Comparison of ENCODE assay signal across 17 cellular contexts in the genomic region with DNA sequence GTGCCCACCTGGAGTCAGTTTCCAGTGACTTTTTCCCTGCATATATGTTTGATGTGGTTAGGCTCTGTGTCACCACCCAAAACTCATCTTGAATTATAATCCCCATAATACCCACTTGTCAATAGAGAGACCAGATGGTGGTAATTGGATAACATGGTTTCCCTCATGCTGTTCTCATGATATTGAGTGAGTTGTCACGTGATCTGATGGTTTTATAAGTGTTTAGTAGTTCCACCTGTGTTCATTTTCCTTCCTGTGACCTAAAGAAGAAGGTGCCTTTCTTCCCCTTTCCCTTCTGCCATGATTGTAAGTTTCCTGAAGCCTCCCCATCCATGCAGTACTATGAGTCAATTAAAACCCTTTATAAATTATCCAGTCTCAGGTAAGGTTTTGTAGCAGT.
DNase-seq lines count a peak whose midpoint lies in the region; ATAC-seq, FAIRE-seq and TF ChIP-seq lines count a peak whose summit lies in the region.
"Had no signal": no experiment of that assay in that cellular context is flagged by ENCODE, and none has a peak within 500 bp of the region (broad histone marks: within the 10 kb centered on the region; RNA-seq: fewer than 3 reads in every experiment).

No MANE protein-coding gene starts in this region.

- no peak for TF ChIP-seq POLR2A in A549 (IDR thresholded peaks at IDR 0.05; ENCODE audit: low read length)
- TF ChIP-seq POLR2A in prostate gland (IDR thresholded peaks at IDR 0.05): no peak

- H3K9me3 Mint-ChIP-seq in Caco-2 (ENCODE audit: unreplicated experiment): no peaks in the 10 kb centered on the region
- H3K9me3 Mint-ChIP-seq: GM23338 had no signal

- H3K27me3 ChIP-seq in prostate gland (replicated peaks; ENCODE audit: insufficient read depth): no peaks in the 10 kb centered on the region
- H3K27me3 ChIP-seq in Caco-2 (replicated peaks; ENCODE audit: control insufficient read depth, insufficient read depth, low read length): no peaks in the 10 kb centered on the region
- H3K27me3 ChIP-seq: BLaER1 had no signal

- FAIRE-seq in A549 (lab: Jason Lieb, UNC): no peak
- FAIRE-seq: GM12891 had no signal

- H3K9me3 ChIP-seq in A549: no peaks in the 10 kb centered on the region
- no peaks in the 10 kb centered on the region for H3K9me3 ChIP-seq in prostate gland
- H3K9me3 ChIP-seq in Caco-2: no peaks in the 10 kb centered on the region
- H3K9me3 ChIP-seq: BLaER1 had no signal

- H3K36me3 Mint-ChIP-seq in Caco-2 (ENCODE audit: insufficient read depth, unreplicated experiment): no peaks in the 10 kb centered on the region

- CTCF ChIA-PET in A549 (lab: Yijun Ruan, JAX) (no interaction called here), Caco-2 (lab: Charles Lee) (no interaction called here)

- H3K4me2 ChIP-seq in A549: no peak overlapping the region
- H3K4me2 ChIP-seq: BLaER1, GM23338 had no signal

- no TSS peak for BruUV-seq in Caco-2 (replicated peaks; lab: Mats Ljungman, UMichigan)

- no peak overlapping the region for H3K4me3 Mint-ChIP-seq in Caco-2 (ENCODE audit: unreplicated experiment)
- H3K4me3 Mint-ChIP-seq: GM23338 had no signal

- ATAC-seq in A549: no peak
- ATAC-seq: GM23338 had no signal

- TF ChIP-seq RAD21 in A549 (conservative IDR thresholded peaks at IDR 0.05 in 1 of 2, IDR thresholded peaks at IDR 0.05 in 1 of 2): no peak

- POLR2A ChIA-PET in A549 (lab: Yijun Ruan, JAX) (no interaction called here), Caco-2 (lab: Charles Lee) (no interaction called here)

- H3K4me1 ChIP-seq in A549 (no peaks in the 10 kb centered on the region), prostate gland (replicated peaks) (no peaks in the 10 kb centered on the region), Caco-2 (no peaks in the 10 kb centered on the region)
- H3K4me1 ChIP-seq: BLaER1 had no signal

- WGBS in A549 (ENCODE audit: missing lambda C conversion rate): 6% methylated on average over 1 of the region's 1 CpG
- 92% methylated on average over 1 of the region's 1 CpG for WGBS in prostate gland

- H3K4me1 Mint-ChIP-seq in Caco-2 (ENCODE audit: low read depth, unreplicated experiment): no peaks in the 10 kb centered on the region
- H3K4me1 Mint-ChIP-seq: GM23338 had no signal

- no peak overlapping the region for H3K27ac ChIP-seq in A549
- no peak overlapping the region for H3K27ac ChIP-seq in prostate gland
- H3K27ac ChIP-seq: 22Rv1, BLaER1 had no signal

- no peak for TF ChIP-seq CTCF in A549 (IDR thresholded peaks at IDR 0.05)
- no peak for TF ChIP-seq CTCF in prostate gland (IDR thresholded peaks at IDR 0.05)
- TF ChIP-seq CTCF in Caco-2 (IDR thresholded peaks at IDR 0.05; ENCODE audit: insufficient read depth in 1 of 2, low read depth in 1 of 2, low read length in 1 of 2, severe bottlenecking in 1 of 2, unreplicated experiment in 1 of 2): no peak

- H3K4me3 ChIP-seq in A549: no peak overlapping the region
- no peak overlapping the region for H3K4me3 ChIP-seq in prostate gland
- H3K4me3 ChIP-seq in Caco-2 (ENCODE audit: low read depth, low read length): no peak overlapping the region
- H3K4me3 ChIP-seq: BLaER1, GM23338 had no signal

- no peaks in the 10 kb centered on the region for H3K27me3 Mint-ChIP-seq in Caco-2 (ENCODE audit: insufficient read depth, unreplicated experiment)

- DNase-seq in DMS 273 (lab: John Stamatoyannopoulos, UW; ENCODE audit: unreplicated experiment) (peak; percentile 17), DMS 273 treated with DMSO at 0.1 percent for 48 hours (lab: John Stamatoyannopoulos, UW) (no peak), A549 (ENCODE audit: low read depth in 1 of 2, low spot score in 1 of 2) (no peak), NCI-H2171 (lab: John Stamatoyannopoulos, UW) (peak; percentile 79), SK-N-DZ (ENCODE audit: low spot score) (peak; percentile 22), kidney tubule cell (ENCODE audit: low spot score) (no peak), prostate gland (ENCODE audit: low spot score) (no peak), Caco-2 (no peak)
- DNase-seq: AML-193, DMS79, H7, IMR-90, KG1 had no signal

- H3K36me3 ChIP-seq in prostate gland: no peaks in the 10 kb centered on the region
- no peaks in the 10 kb centered on the region for H3K36me3 ChIP-seq in Caco-2 (ENCODE audit: control insufficient read depth, insufficient read depth, low read length)
- H3K36me3 ChIP-seq: BLaER1 had no signal

- H3K27ac Mint-ChIP-seq in Caco-2 (ENCODE audit: unreplicated experiment): no peak overlapping the region
- H3K27ac Mint-ChIP-seq: GM23338 had no signal

- TF ChIP-seq EP300 in A549 (IDR thresholded peaks at IDR 0.05): no peak

- intact Hi-C loops in prostate gland (cut with DNase I): no loop called here
- intact Hi-C loops in Caco-2 (cut with micrococcal nuclease; ENCODE audit: unreplicated experiment): no loop called here

TF ChIP-seq in A549, 52 proteins besides CTCF, POLR2A, EP300 and RAD21:
- TF ChIP-seq HDAC2 (IDR thresholded peaks at IDR 0.05) (no peak), USF2 (IDR thresholded peaks at IDR 0.05) (peak; percentile 15; the same call in 1 of the 2 replicates)
TF ChIP-seq in A549: peak in this region for 1.

Comparison
In these comparisons a context has a peak if more than half of its experiments do, and no peak if none do; other contexts are left out.
1. DNase-seq: peak in DMS 273 (single experiment), NCI-H2171 (single experiment) and SK-N-DZ (single experiment); none in DMS 273 treated with DMSO at 0.1 percent for 48 hours (single experiment), A549 (0 of 2), kidney tubule cell (single experiment), prostate gland (single experiment) and Caco-2 (0 of 2).